Comparison of ENCODE assay signal across 1 cellular context in genomic region chr1:159921251-159921650, GRCh38.
TF ChIP-seq lines count a peak whose summit lies in the region.

No MANE protein-coding gene starts in this region.

TF ChIP-seq in GM23338, 12 proteins besides CTCF, POLR2A, EP300 and RAD21 (continued from another document):
- TF ChIP-seq ZNF462 (CRISPR knock-in tag; IDR thresholded peaks at IDR 0.05) (no peak), ZNF331 (CRISPR knock-in tag; IDR thresholded peaks at IDR 0.05; ENCODE audit: low read depth) (no peak), CREB1 (CRISPR knock-in tag; IDR thresholded peaks at IDR 0.05; ENCODE audit: low read depth) (no peak), EZH2phosphoT487 (IDR thresholded peaks at IDR 0.05; ENCODE audit: unreplicated experiment) (no peak), JUNB (IDR thresholded peaks at IDR 0.05; ENCODE audit: unreplicated experiment) (no peak), ZNF114 (CRISPR knock-in tag; IDR thresholded peaks at IDR 0.05) (no peak), POLR2AphosphoS5 (IDR thresholded peaks at IDR 0.05; ENCODE audit: low read depth) (no peak), EZH2 (IDR thresholded peaks at IDR 0.05; ENCODE audit: low read depth, unreplicated experiment) (no peak)
TF ChIP-seq in GM23338: peak in this region for 0.
